ENCODE assay signal across 9 cellular contexts in genomic region chr22:17774206-17774927, GRCh38. TPM values are rescaled to one million over a fixed set of nuclear protein-coding genes. Genes with fewer than 3 reads are reported as not detected.
DNase-seq lines count a peak whose midpoint lies in the region; ATAC-seq, FAIRE-seq and TF ChIP-seq lines count a peak whose summit lies in the region.
"Had no signal": no experiment of that assay in that cellular context is flagged by ENCODE, and none has a peak within 500 bp of the region (broad histone marks: within the 10 kb centered on the region; RNA-seq: fewer than 3 reads in every experiment).

BID (minus strand) TSS chr22:17774469; CDS start chr22:17750116, 24,353 bp downstream.

- in situ Hi-C loops in T47D (cut with HindIII; ENCODE audit: low pct_unique_long_range_greater_than_20kb, low sequenced_read_pairs), result no loop called here

- peak; percentile 21 for ATAC-seq in HG02763 (IDR thresholded peaks at IDR 0.05; ENCODE audit: unreplicated experiment)
- ATAC-seq in HG03108 (IDR thresholded peaks at IDR 0.05; ENCODE audit: unreplicated experiment), result no peak
- ATAC-seq in HG03139 (IDR thresholded peaks at IDR 0.05; ENCODE audit: unreplicated experiment), result no peak

- no peaks in the 10 kb centered on the region for H3K36me3 ChIP-seq in SJSA1

- H3K4me3 ChIP-seq in SJSA1, result peak within 1 kb of the TSS; percentile 73
- H3K4me3 ChIP-seq in skin epidermis, result peak within 1 kb of the TSS; percentile 71 to 87 (median 79)

- H3K4me1 ChIP-seq in SJSA1 (replicated peaks), result peaks cover 22% of the 10 kb centered on the region

- no peak for TF ChIP-seq POLR2A in GM12891 (IDR thresholded peaks at IDR 0.05; ENCODE audit: low read depth, low read length)

- DNase-seq in GM12891 (ENCODE audit: insufficient read length, low spot score) (peak; percentile 62), SJSA1 (ENCODE audit: low read depth in 1 of 2, low spot score in 2 of 2) (no peak), T47D (ENCODE audit: low read depth in 1 of 2, low spot score in 1 of 2) (peak; percentile 45 to 55), iPS-NIHi11 (ENCODE audit: low spot score) (peak; percentile 76)

- peak; percentile 75 for FAIRE-seq in GM12891 (lab: Jason Lieb, UNC)
- FAIRE-seq: colon had no signal

- H3K27ac ChIP-seq in SJSA1, result no peak within 1 kb of the TSS
- peak within 1 kb of the TSS; percentile 51 to 97 (median 87) for H3K27ac ChIP-seq in skin epidermis

- no peaks in the 10 kb centered on the region for H3K27me3 ChIP-seq in SJSA1 (replicated peaks)

- H3K9me3 ChIP-seq in SJSA1 (replicated peaks), result no peaks in the 10 kb centered on the region; the same call in 1 of the 2 replicates

TF ChIP-seq in GM12891, 5 proteins besides CTCF, POLR2A, EP300 and RAD21:
- TF ChIP-seq SPI1 (IDR thresholded peaks at IDR 0.05; ENCODE audit: low read depth, low read length), result peak; percentile 49
- no peak for TF ChIP-seq POLR2AphosphoS5 (IDR thresholded peaks at IDR 0.05; ENCODE audit: low read depth, low read length)
- TF ChIP-seq TAF1 (IDR thresholded peaks at IDR 0.05; ENCODE audit: low read depth, low read length), result no peak
- TF ChIP-seq PAX5 (IDR thresholded peaks at IDR 0.05; ENCODE audit: insufficient read depth, low read length, severe bottlenecking), result peak; percentile 86
- TF ChIP-seq POU2F2 (IDR thresholded peaks at IDR 0.05; ENCODE audit: low read depth, low read length), result no peak
TF ChIP-seq in GM12891: peak in this region for 2.

RNA-seq across cellular contexts. Expression of gene BID, which starts in this region (rescaled TPM):
- 150 TPM for polyA plus RNA-seq in GM12891 (2012; ENCODE audit: low read depth, missing spikeins)
- 27.0 and 47.4 TPM in 2 replicates for total RNA-seq in SJSA1 (2014; rRNA removed; shearing (Covaris generic))

Comparison
In these comparisons a context has a peak if more than half of its experiments do, and no peak if none do; other contexts are left out.
1. DNase-seq: peak in GM12891 (single experiment), T47D (2 of 2) and iPS-NIHi11 (single experiment); none in SJSA1 (0 of 2).